Comparison of ENCODE assay signal across 2 cellular contexts in genomic region chr7:150977382-150978135, GRCh38.
TF ChIP-seq lines count a peak whose summit lies in the region.

No MANE protein-coding gene starts in this region.

TF ChIP-seq in HEK293, 187 proteins besides CTCF, POLR2A, EP300 and RAD21 (continued from another document and continues in another):
- TF ChIP-seq ZNF18 (tag by site-specific recombination; IDR thresholded peaks at IDR 0.05), result no peak
- no peak for TF ChIP-seq ZNF670 (tag by site-specific recombination; IDR thresholded peaks at IDR 0.05; ENCODE audit: low read depth)
- no peak for TF ChIP-seq ZNF639 (tag by site-specific recombination; IDR thresholded peaks at IDR 0.05)
- no peak for TF ChIP-seq ZBTB6 (tag by site-specific recombination; IDR thresholded peaks at IDR 0.05)
- no peak for TF ChIP-seq ZNF449 (tag by site-specific recombination; IDR thresholded peaks at IDR 0.05)
- peak; percentile 92 for TF ChIP-seq ZNF692 (tag by site-specific recombination; IDR thresholded peaks at IDR 0.05)
- no peak for TF ChIP-seq ZNF121 (tag by site-specific recombination; IDR thresholded peaks at IDR 0.05)
- no peak for TF ChIP-seq ZNF10 (tag by site-specific recombination; IDR thresholded peaks at IDR 0.05)
- peak; percentile 25 for TF ChIP-seq ZBTB26 (tag by site-specific recombination; optimal IDR thresholded peaks at IDR 0.05)
- TF ChIP-seq ZIC2 (tag by site-specific recombination; IDR thresholded peaks at IDR 0.05), result no peak
- TF ChIP-seq ZNF701 (tag by site-specific recombination; IDR thresholded peaks at IDR 0.05), result no peak
- no peak for TF ChIP-seq HOXD13 (CRISPR knock-in tag; IDR thresholded peaks at IDR 0.05; ENCODE audit: borderline replicate concordance)
- no peak for TF ChIP-seq SALL2 (tag by site-specific recombination; IDR thresholded peaks at IDR 0.05; ENCODE audit: borderline replicate concordance)
- TF ChIP-seq ZNF571 (tag by site-specific recombination; IDR thresholded peaks at IDR 0.05), result no peak
- no peak for TF ChIP-seq ZNF391 (tag by site-specific recombination; IDR thresholded peaks at IDR 0.05; ENCODE audit: borderline replicate concordance, low read depth)
- peak; percentile 12; the same call in 1 of the 2 replicates for TF ChIP-seq ZBTB20 (tag by site-specific recombination; IDR thresholded peaks at IDR 0.05)
- no peak for TF ChIP-seq AEBP2 (tag by site-specific recombination; IDR thresholded peaks at IDR 0.05; ENCODE audit: borderline replicate concordance)
- TF ChIP-seq KLF9 (tag by site-specific recombination; IDR thresholded peaks at IDR 0.05; ENCODE audit: low read depth), result peak; percentile 58; the same call in 1 of the 2 replicates

TF ChIP-seq in K562, 482 proteins besides CTCF, POLR2A, EP300 and RAD21 (continued from another document):
- TF ChIP-seq RBM22 (IDR thresholded peaks at IDR 0.05; ENCODE audit: low read depth, low read length, poor library complexity, severe bottlenecking), result no peak
- TF ChIP-seq SP1 (CRISPR knock-in tag; IDR thresholded peaks at IDR 0.05), result no peak
- no peak for TF ChIP-seq ARNT (IDR thresholded peaks at IDR 0.05)
- TF ChIP-seq ZNF551 (CRISPR knock-in tag; IDR thresholded peaks at IDR 0.05), result no peak
- TF ChIP-seq ZNF407 (IDR thresholded peaks at IDR 0.05; ENCODE audit: low read depth), result no peak
- TF ChIP-seq HOMEZ (CRISPR knock-in tag; IDR thresholded peaks at IDR 0.05), result no peak
- peak; percentile 17; the same call in 1 of the 2 replicates for TF ChIP-seq ZNF316 (IDR thresholded peaks at IDR 0.05)
- TF ChIP-seq SAFB2 (IDR thresholded peaks at IDR 0.05; ENCODE audit: borderline replicate concordance, low read depth, low read length, severe bottlenecking), result no peak
- 0 out of 2 replicates have a peak, but pooled peaks have one; percentile 49 for TF ChIP-seq THAP12 (CRISPR knock-in tag; IDR thresholded peaks at IDR 0.05)
- peak; percentile 57 for TF ChIP-seq PCBP1 (IDR thresholded peaks at IDR 0.05; ENCODE audit: low read depth, low read length, poor library complexity, severe bottlenecking)
- TF ChIP-seq ZNF717 (CRISPR knock-in tag; IDR thresholded peaks at IDR 0.05), result no peak
- TF ChIP-seq CHD4 (IDR thresholded peaks at IDR 0.05; ENCODE audit: insufficient read depth, insufficient replicate concordance, low read depth, low read length, poor library complexity, severe bottlenecking), result no peak
- no peak for TF ChIP-seq ZNF695 (CRISPR knock-in tag; IDR thresholded peaks at IDR 0.05)
- TF ChIP-seq CTBP1 (IDR thresholded peaks at IDR 0.05; ENCODE audit: borderline replicate concordance), result no peak
- TF ChIP-seq ZSCAN32 (CRISPR knock-in tag; IDR thresholded peaks at IDR 0.05), result no peak
- no peak for TF ChIP-seq TEAD4 (IDR thresholded peaks at IDR 0.05; ENCODE audit: low read length)
- no peak for TF ChIP-seq TEAD4 (CRISPR knock-in tag; IDR thresholded peaks at IDR 0.05; ENCODE audit: borderline replicate concordance)
- TF ChIP-seq SAP30 (IDR thresholded peaks at IDR 0.05; ENCODE audit: borderline replicate concordance, insufficient read depth, low read depth, low read length, poor library complexity, severe bottlenecking), result peak; percentile 9
- TF ChIP-seq MAFG (tag; conservative IDR thresholded peaks at IDR 0.05), result no peak
- TF ChIP-seq CSDE1 (IDR thresholded peaks at IDR 0.05), result no peak
- no peak for TF ChIP-seq ZNF668 (CRISPR knock-in tag; IDR thresholded peaks at IDR 0.05)
- TF ChIP-seq MITF (IDR thresholded peaks at IDR 0.05), result no peak
- TF ChIP-seq ELF1 (tag; IDR thresholded peaks at IDR 0.05), result no peak
- TF ChIP-seq FOXA1 (IDR thresholded peaks at IDR 0.05; ENCODE audit: borderline replicate concordance), result no peak
- TF ChIP-seq MTA2 (IDR thresholded peaks at IDR 0.05; ENCODE audit: low read depth), result no peak
- TF ChIP-seq DLX4 (CRISPR knock-in tag; IDR thresholded peaks at IDR 0.05), result no peak
- peak; percentile 64 for TF ChIP-seq RBBP5 (IDR thresholded peaks at IDR 0.05; ENCODE audit: borderline replicate concordance, insufficient read depth, low read length, poor library complexity, severe bottlenecking)
- no peak for TF ChIP-seq BRD9 (IDR thresholded peaks at IDR 0.05; ENCODE audit: low read depth, partially characterized antibody)
- peak; percentile 65 for TF ChIP-seq CHD1 (IDR thresholded peaks at IDR 0.05; ENCODE audit: low read length)
- TF ChIP-seq RBFOX2 (IDR thresholded peaks at IDR 0.05; ENCODE audit: low read depth, low read length), result 0 out of 2 replicates have a peak, but pooled peaks have one; percentile 10
- no peak for TF ChIP-seq ATF3 (IDR thresholded peaks at IDR 0.05)
- TF ChIP-seq ATF3 (CRISPR knock-in tag; conservative IDR thresholded peaks at IDR 0.05), result no peak
- no peak for TF ChIP-seq ATF6 (CRISPR knock-in tag; IDR thresholded peaks at IDR 0.05)
- TF ChIP-seq ZBTB7A (IDR thresholded peaks at IDR 0.05; ENCODE audit: borderline replicate concordance, control insufficient read depth, low read depth, low read length), result 0 out of 2 replicates have a peak, but pooled peaks have one; percentile 61
- TF ChIP-seq FOS (IDR thresholded peaks at IDR 0.05; ENCODE audit: extremely low read depth, insufficient read length), result no peak
- TF ChIP-seq MCM3 (IDR thresholded peaks at IDR 0.05), result no peak
- TF ChIP-seq THRB (CRISPR knock-in tag; conservative IDR thresholded peaks at IDR 0.05), result 0 out of 2 replicates have a peak, but pooled peaks have one; percentile 19
- TF ChIP-seq PHF20 (IDR thresholded peaks at IDR 0.05; ENCODE audit: partially characterized antibody), result peak; percentile 17
